ENCODE assay signal across 1 cellular context in genomic region chr20:50192364-50193168, GRCh38.
TF ChIP-seq lines count a peak whose summit lies in the region.

No MANE protein-coding gene starts in this region.

TF ChIP-seq in GM12878, 131 proteins besides CTCF, POLR2A, EP300 and RAD21 (continued from another document and continues in another):
- TF ChIP-seq ZBTB4 (CRISPR knock-in tag; IDR thresholded peaks at IDR 0.05) = no peak
- no peak for TF ChIP-seq EZH2 (IDR thresholded peaks at IDR 0.05; ENCODE audit: borderline replicate concordance, control insufficient read depth, low read depth, low read length)
- TF ChIP-seq RFX5 (IDR thresholded peaks at IDR 0.05; ENCODE audit: low read depth, low read length) = no peak
- peak; percentile 64; the same call in 1 of the 2 replicates for TF ChIP-seq CREB1 (IDR thresholded peaks at IDR 0.05; ENCODE audit: low read depth)
- no peak for TF ChIP-seq EED (IDR thresholded peaks at IDR 0.05; ENCODE audit: low read depth)
- peak; percentile 43; the same call in 1 of the 2 replicates for TF ChIP-seq FOXK2 (IDR thresholded peaks at IDR 0.05)
- TF ChIP-seq IRF5 (IDR thresholded peaks at IDR 0.05; ENCODE audit: borderline replicate concordance) = no peak
- TF ChIP-seq NR2F1 (conservative IDR thresholded peaks at IDR 0.05) = no peak
- TF ChIP-seq MYC (IDR thresholded peaks at IDR 0.05; ENCODE audit: insufficient read depth, insufficient read length, insufficient replicate concordance, low read length, severe bottlenecking) = no peak
- no peak for TF ChIP-seq GATAD2B (conservative IDR thresholded peaks at IDR 0.05; ENCODE audit: low read depth)
- no peak for TF ChIP-seq POLR2AphosphoS2 (IDR thresholded peaks at IDR 0.05; ENCODE audit: low read depth, low read length)
- no peak for TF ChIP-seq HDGF (IDR thresholded peaks at IDR 0.05)
- TF ChIP-seq BCL11A (IDR thresholded peaks at IDR 0.05; ENCODE audit: low read depth, low read length) = no peak
- no peak for TF ChIP-seq SUPT20H (IDR thresholded peaks at IDR 0.05; ENCODE audit: borderline replicate concordance, control insufficient read depth, low read depth, low read length)
- TF ChIP-seq IRF3 (IDR thresholded peaks at IDR 0.05) = no peak
- TF ChIP-seq SMARCA5 (IDR thresholded peaks at IDR 0.05) = no peak
- no peak for TF ChIP-seq CBFB (IDR thresholded peaks at IDR 0.05; ENCODE audit: low read depth)
- TF ChIP-seq SMAD5 (IDR thresholded peaks at IDR 0.05; ENCODE audit: low read depth) = no peak
- 0 out of 2 replicates have a peak, but pooled peaks have one; percentile 17 for TF ChIP-seq ZBTB40 (IDR thresholded peaks at IDR 0.05; ENCODE audit: borderline replicate concordance)
- TF ChIP-seq ZNF207 (IDR thresholded peaks at IDR 0.05; ENCODE audit: borderline replicate concordance) = no peak
- no peak for TF ChIP-seq GABPA (IDR thresholded peaks at IDR 0.05; ENCODE audit: low read depth)
- no peak for TF ChIP-seq PAX8 (IDR thresholded peaks at IDR 0.05)
- TF ChIP-seq TCF12 (IDR thresholded peaks at IDR 0.05; ENCODE audit: low read depth, low read length) = 0 out of 2 replicates have a peak, but pooled peaks have one; percentile 16
- no peak for TF ChIP-seq SIX5 (IDR thresholded peaks at IDR 0.05; ENCODE audit: low read depth, low read length, severe bottlenecking)
- TF ChIP-seq NR2C1 (IDR thresholded peaks at IDR 0.05) = no peak
- no peak for TF ChIP-seq FOS (IDR thresholded peaks at IDR 0.05; ENCODE audit: borderline replicate concordance, extremely low read depth, insufficient read length)
- no peak for TF ChIP-seq ETV6 (conservative IDR thresholded peaks at IDR 0.05 in 1 of 2, IDR thresholded peaks at IDR 0.05 in 1 of 2; ENCODE audit: borderline replicate concordance in 1 of 2, low read depth in 1 of 2)
- no peak for TF ChIP-seq NR2C2 (IDR thresholded peaks at IDR 0.05; ENCODE audit: borderline replicate concordance, control insufficient read depth, insufficient read length, low read depth)
- peak; percentile 82 for TF ChIP-seq MAX (IDR thresholded peaks at IDR 0.05; ENCODE audit: low read depth, low read length)
- no peak for TF ChIP-seq NRF1 (conservative IDR thresholded peaks at IDR 0.05; ENCODE audit: low read depth, low read length)
- no peak for TF ChIP-seq SUZ12 (IDR thresholded peaks at IDR 0.05; ENCODE audit: unreplicated experiment)
- TF ChIP-seq BRCA1 (IDR thresholded peaks at IDR 0.05; ENCODE audit: low read depth, low read length) = no peak
- no peak for TF ChIP-seq HCFC1 (IDR thresholded peaks at IDR 0.05; ENCODE audit: low read length)
- peak; percentile 53; the same call in 1 of the 2 replicates for TF ChIP-seq ATF7 (IDR thresholded peaks at IDR 0.05; ENCODE audit: low read depth)
- no peak for TF ChIP-seq MLLT1 (IDR thresholded peaks at IDR 0.05)
- TF ChIP-seq SKIL (IDR thresholded peaks at IDR 0.05; ENCODE audit: low read depth, poor library complexity, severe bottlenecking) = no peak
- TF ChIP-seq HSF1 (IDR thresholded peaks at IDR 0.05; ENCODE audit: low read depth, low read length) = no peak
- no peak for TF ChIP-seq MTA3 (IDR thresholded peaks at IDR 0.05; ENCODE audit: borderline replicate concordance, low read length)
- TF ChIP-seq BCL3 (IDR thresholded peaks at IDR 0.05; ENCODE audit: borderline replicate concordance, insufficient read depth, low read depth, low read length, poor library complexity, severe bottlenecking) = no peak
- TF ChIP-seq IKZF1 (conservative IDR thresholded peaks at IDR 0.05) = no peak
- peak; percentile 93 for TF ChIP-seq PKNOX1 (IDR thresholded peaks at IDR 0.05)
- no peak for TF ChIP-seq ZNF24 (IDR thresholded peaks at IDR 0.05)
- TF ChIP-seq NBN (IDR thresholded peaks at IDR 0.05) = no peak
